1 cellular context compared by ENCODE assay signal in the genomic region with DNA sequence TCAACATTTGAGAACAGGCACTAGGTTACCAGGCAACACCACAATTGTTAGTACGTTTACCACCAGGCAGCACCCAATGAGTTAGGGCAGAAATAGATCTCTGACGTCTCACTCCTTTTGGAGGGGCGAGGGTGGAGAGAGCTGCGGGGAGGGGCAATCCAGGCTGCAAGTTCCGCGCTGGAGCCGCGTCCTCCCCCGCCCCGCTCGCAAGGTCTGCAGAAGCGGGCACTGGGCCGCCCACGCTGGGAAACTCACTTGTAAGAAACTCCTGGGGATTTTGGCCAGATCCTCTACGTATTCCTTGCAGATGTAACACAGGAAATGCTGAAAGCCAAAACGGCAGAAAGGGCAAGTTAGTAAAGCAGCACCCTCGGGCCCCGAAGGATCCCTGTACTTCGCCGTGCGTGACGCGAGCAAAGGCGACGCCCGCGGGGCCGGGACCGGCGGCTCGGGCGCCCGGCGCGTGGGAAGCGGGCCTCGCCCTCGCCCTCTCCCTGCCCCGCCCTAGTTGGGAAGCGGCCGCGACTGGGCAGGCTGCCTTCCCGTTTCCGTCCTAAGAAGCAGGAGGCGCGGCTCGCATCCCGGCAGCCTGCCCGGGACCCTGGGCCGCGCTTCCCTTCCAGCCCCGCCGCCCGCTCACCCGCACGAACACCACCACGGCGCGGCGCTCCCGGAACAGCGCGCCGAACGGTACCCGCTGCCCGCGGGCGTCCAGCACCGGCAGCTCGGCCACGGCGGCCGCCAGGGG.
TF ChIP-seq lines count a peak whose summit lies in the region.

No MANE protein-coding gene starts in this region.

TF ChIP-seq in K562, 482 proteins besides CTCF, POLR2A, EP300 and RAD21 (continued from another document and continues in another):
- TF ChIP-seq MAX (CRISPR knock-in tag; IDR thresholded peaks at IDR 0.05) = no peak; the same call in 1 of the 2 replicates
- TF ChIP-seq ZNF699 (CRISPR knock-in tag; IDR thresholded peaks at IDR 0.05; ENCODE audit: insufficient replicate concordance) = no peak
- TF ChIP-seq ZNF140 (CRISPR knock-in tag; IDR thresholded peaks at IDR 0.05) = no peak
- peak; percentile 43 to 74; a peak in 2 of 4 replicates for TF ChIP-seq MAZ (CRISPR knock-in tag; conservative IDR thresholded peaks at IDR 0.05 in 1 of 2, IDR thresholded peaks at IDR 0.05 in 1 of 2)
- TF ChIP-seq, protein P1, sequence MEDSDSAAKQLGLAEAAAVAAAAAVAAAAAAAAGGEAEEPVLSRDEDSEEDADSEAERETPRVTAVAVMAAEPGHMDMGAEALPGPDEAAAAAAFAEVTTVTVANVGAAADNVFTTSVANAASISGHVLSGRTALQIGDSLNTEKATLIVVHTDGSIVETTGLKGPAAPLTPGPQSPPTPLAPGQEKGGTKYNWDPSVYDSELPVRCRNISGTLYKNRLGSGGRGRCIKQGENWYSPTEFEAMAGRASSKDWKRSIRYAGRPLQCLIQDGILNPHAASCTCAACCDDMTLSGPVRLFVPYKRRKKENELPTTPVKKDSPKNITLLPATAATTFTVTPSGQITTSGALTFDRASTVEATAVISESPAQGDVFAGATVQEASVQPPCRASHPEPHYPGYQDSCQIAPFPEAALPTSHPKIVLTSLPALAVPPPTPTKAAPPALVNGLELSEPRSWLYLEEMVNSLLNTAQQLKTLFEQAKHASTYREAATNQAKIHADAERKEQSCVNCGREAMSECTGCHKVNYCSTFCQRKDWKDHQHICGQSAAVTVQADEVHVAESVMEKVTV (CRISPR knock-in tag; IDR thresholded peaks at IDR 0.05) = no peak
- TF ChIP-seq ATF2 (CRISPR knock-in tag; IDR thresholded peaks at IDR 0.05) = no peak
- TF ChIP-seq ZNF551 (CRISPR knock-in tag; IDR thresholded peaks at IDR 0.05) = no peak
- TF ChIP-seq NCOA4 (IDR thresholded peaks at IDR 0.05; ENCODE audit: partially characterized antibody) = no peak
- TF ChIP-seq POLR2G (IDR thresholded peaks at IDR 0.05; ENCODE audit: low read depth, low read length) = peak; percentile 89
- TF ChIP-seq NR2F6 (CRISPR knock-in tag; IDR thresholded peaks at IDR 0.05) = no peak
- no peak for TF ChIP-seq GATAD2A (IDR thresholded peaks at IDR 0.05)
- no peak for TF ChIP-seq ATF1 (CRISPR knock-in tag; IDR thresholded peaks at IDR 0.05)
- peak; percentile 91 for TF ChIP-seq ATF1 (tag; IDR thresholded peaks at IDR 0.05)
- TF ChIP-seq TAL1 (IDR thresholded peaks at IDR 0.05) = no peak
- no peak for TF ChIP-seq GABPB2 (CRISPR knock-in tag; conservative IDR thresholded peaks at IDR 0.05)
- no peak for TF ChIP-seq HBP1 (CRISPR knock-in tag; IDR thresholded peaks at IDR 0.05)
- TF ChIP-seq TEAD2 (tag; IDR thresholded peaks at IDR 0.05) = no peak
- TF ChIP-seq CREB3 (tag; conservative IDR thresholded peaks at IDR 0.05; ENCODE audit: low read depth) = no peak
- peak; percentile 44 for TF ChIP-seq MYC (IDR thresholded peaks at IDR 0.05; ENCODE audit: low read depth, low read length)
- TF ChIP-seq MYC (CRISPR knock-in tag; IDR thresholded peaks at IDR 0.05; ENCODE audit: borderline replicate concordance, low read depth) = no peak
- no peak for TF ChIP-seq HDAC2 (IDR thresholded peaks at IDR 0.05)
- TF ChIP-seq ZNF12 (CRISPR knock-in tag; IDR thresholded peaks at IDR 0.05) = peak; percentile 74; the same call in 1 of the 2 replicates
- TF ChIP-seq ZNF583 (CRISPR knock-in tag; IDR thresholded peaks at IDR 0.05) = no peak
- no peak for TF ChIP-seq ATF7 (IDR thresholded peaks at IDR 0.05)
- TF ChIP-seq KLF1 (tag; IDR thresholded peaks at IDR 0.05) = peak; percentile 47; the same call in 1 of the 2 replicates
- no peak for TF ChIP-seq SMARCE1 (IDR thresholded peaks at IDR 0.05)
- no peak for TF ChIP-seq NFIC (IDR thresholded peaks at IDR 0.05)
- TF ChIP-seq, protein P2, sequence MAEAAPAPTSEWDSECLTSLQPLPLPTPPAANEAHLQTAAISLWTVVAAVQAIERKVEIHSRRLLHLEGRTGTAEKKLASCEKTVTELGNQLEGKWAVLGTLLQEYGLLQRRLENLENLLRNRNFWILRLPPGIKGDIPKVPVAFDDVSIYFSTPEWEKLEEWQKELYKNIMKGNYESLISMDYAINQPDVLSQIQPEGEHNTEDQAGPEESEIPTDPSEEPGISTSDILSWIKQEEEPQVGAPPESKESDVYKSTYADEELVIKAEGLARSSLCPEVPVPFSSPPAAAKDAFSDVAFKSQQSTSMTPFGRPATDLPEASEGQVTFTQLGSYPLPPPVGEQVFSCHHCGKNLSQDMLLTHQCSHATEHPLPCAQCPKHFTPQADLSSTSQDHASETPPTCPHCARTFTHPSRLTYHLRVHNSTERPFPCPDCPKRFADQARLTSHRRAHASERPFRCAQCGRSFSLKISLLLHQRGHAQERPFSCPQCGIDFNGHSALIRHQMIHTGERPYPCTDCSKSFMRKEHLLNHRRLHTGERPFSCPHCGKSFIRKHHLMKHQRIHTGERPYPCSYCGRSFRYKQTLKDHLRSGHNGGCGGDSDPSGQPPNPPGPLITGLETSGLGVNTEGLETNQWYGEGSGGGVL (CRISPR knock-in tag; IDR thresholded peaks at IDR 0.05) = no peak
- no peak for TF ChIP-seq CTCFL (IDR thresholded peaks at IDR 0.05; ENCODE audit: borderline replicate concordance, insufficient read depth, low read depth, low read length, poor library complexity, severe bottlenecking)
- no peak for TF ChIP-seq ZNF143 (CRISPR knock-in tag; IDR thresholded peaks at IDR 0.05)
- TF ChIP-seq HNRNPH1 (optimal IDR thresholded peaks at IDR 0.05; ENCODE audit: low read depth, low read length) = no peak
- no peak for TF ChIP-seq ZNF282 (CRISPR knock-in tag; IDR thresholded peaks at IDR 0.05)
- no peak for TF ChIP-seq NBN (IDR thresholded peaks at IDR 0.05; ENCODE audit: low read depth)
- TF ChIP-seq MLX (CRISPR knock-in tag; conservative IDR thresholded peaks at IDR 0.05) = no peak
- TF ChIP-seq CHD7 (IDR thresholded peaks at IDR 0.05; ENCODE audit: low read depth, low read length) = no peak
- TF ChIP-seq CHD2 (IDR thresholded peaks at IDR 0.05; ENCODE audit: low read depth, low read length) = no peak
- no peak for TF ChIP-seq WHSC1 (IDR thresholded peaks at IDR 0.05; ENCODE audit: low read length)
